ENCODE assay signal across 17 cellular contexts in the genomic region with DNA sequence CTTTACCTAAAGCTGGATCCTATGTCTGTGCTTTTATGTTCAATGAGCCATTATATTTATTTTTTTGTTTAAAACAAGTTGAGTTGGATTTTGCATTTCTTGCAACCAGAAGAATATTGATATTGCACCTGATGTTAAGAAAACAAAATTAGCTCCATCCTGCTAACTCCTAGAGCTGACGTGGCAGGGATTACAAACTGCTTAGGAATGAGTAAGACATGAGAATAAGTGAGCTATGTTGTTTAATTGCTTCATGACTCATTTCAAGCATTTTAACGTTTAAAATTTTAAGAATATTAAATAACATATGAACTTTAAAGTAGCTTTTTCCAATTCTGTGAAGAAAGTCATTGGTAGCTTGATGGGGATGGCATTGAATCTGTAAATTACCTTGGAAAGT.
DNase-seq lines count a peak whose midpoint lies in the region; ATAC-seq and TF ChIP-seq lines count a peak whose summit lies in the region.
"Had no signal": no experiment of that assay in that cellular context is flagged by ENCODE, and none has a peak within 500 bp of the region (broad histone marks: within the 10 kb centered on the region; RNA-seq: fewer than 3 reads in every experiment).

No MANE protein-coding gene starts in this region.

- no peak overlapping the region for H3K4me2 ChIP-seq in HCT116 (ENCODE audit: low read length)

- no peak overlapping the region for H3K9ac ChIP-seq in HCT116 (ENCODE audit: low read length)
- H3K9ac ChIP-seq in adipocyte (ENCODE audit: low read length): no peak overlapping the region
- H3K9ac ChIP-seq in colonic mucosa (ENCODE audit: low read depth in 2 of 2, low read length in 2 of 2): no peak overlapping the region

- CTCF ChIA-PET in HCT116 (lab: Charles Lee): no interaction called here

- no peaks in the 10 kb centered on the region for H3K36me3 ChIP-seq in HCT116 (ENCODE audit: control insufficient read depth in 1 of 2, insufficient read depth in 2 of 2, low read length in 2 of 2)
- H3K36me3 ChIP-seq in adipocyte (ENCODE audit: control insufficient read depth, insufficient read depth, low read length, severe bottlenecking): no peaks in the 10 kb centered on the region
- no peaks in the 10 kb centered on the region for H3K36me3 ChIP-seq in colonic mucosa
- H3K36me3 ChIP-seq: heart right ventricle, ovary had no signal

- H3K9me3 ChIP-seq in HCT116 (ENCODE audit: control insufficient read depth in 1 of 2, insufficient read depth in 1 of 2, low read depth in 1 of 2, low read length in 2 of 2) (no peaks in the 10 kb centered on the region), adipocyte (ENCODE audit: control insufficient read depth, low read length) (peaks cover 6% of the 10 kb centered on the region), colonic mucosa (no peaks in the 10 kb centered on the region)
- H3K9me3 ChIP-seq: ovary had no signal

- TF ChIP-seq CTCF in HCT116 (IDR thresholded peaks at IDR 0.05 in 2 of 3, conservative IDR thresholded peaks at IDR 0.05 in 1 of 3; ENCODE audit: borderline replicate concordance in 1 of 3, insufficient read depth in 1 of 3, low read depth in 2 of 3, low read length in 2 of 3) (no peak), fibroblast of villous mesenchyme (IDR thresholded peaks at IDR 0.05; ENCODE audit: insufficient read depth, low read depth, low read length) (no peak), colonic mucosa (IDR thresholded peaks at IDR 0.05) (no peak)

- no peak for TF ChIP-seq POLR2A in HCT116 (IDR thresholded peaks at IDR 0.05; ENCODE audit: borderline replicate concordance, extremely low read depth, insufficient read depth, insufficient read length)

- no peaks in the 10 kb centered on the region for H4K20me1 ChIP-seq in HCT116 (ENCODE audit: insufficient read depth)

- H3K4me1 ChIP-seq in HCT116 (ENCODE audit: control insufficient read depth in 1 of 2, insufficient read depth in 2 of 2, low read length in 2 of 2) (no peaks in the 10 kb centered on the region), adipocyte (ENCODE audit: control insufficient read depth, insufficient read depth, low read length) (peaks cover 11% of the 10 kb centered on the region), colonic mucosa (no peaks in the 10 kb centered on the region)
- H3K4me1 ChIP-seq: heart right ventricle had no signal

- H3K27ac ChIP-seq in HCT116 (ENCODE audit: low read depth, low read length) (no peak overlapping the region), colonic mucosa (no peak overlapping the region)
- H3K27ac ChIP-seq: heart right ventricle, ovary had no signal

- H3K27me3 ChIP-seq in HCT116 (ENCODE audit: insufficient read depth, low read length): no peaks in the 10 kb centered on the region
- H3K27me3 ChIP-seq in adipocyte (replicated peaks; ENCODE audit: control insufficient read depth, insufficient read depth, low read length): no peaks in the 10 kb centered on the region
- no peaks in the 10 kb centered on the region for H3K27me3 ChIP-seq in colonic mucosa
- H3K27me3 ChIP-seq: heart right ventricle, ovary had no signal

- DNase-seq in HCT116 (ENCODE audit: low read depth, low spot score): no peak
- DNase-seq in adipocyte (ENCODE audit: low read depth): peak; percentile 44
- peak; percentile 75 for DNase-seq in fibroblast of villous mesenchyme (ENCODE audit: low read depth)
- DNase-seq in COLO829 (ENCODE audit: low spot score): no peak
- no peak for DNase-seq in colonic mucosa
- DNase-seq in CD1c-positive myeloid dendritic cell (ENCODE audit: extremely low spot score): no peak
- DNase-seq: activated CD8-positive, alpha-beta memory T cell treated with anti-CD3 and anti-CD28 coated beads, Interleukin-2, amount 10 ng/mL, durations not matched to agents 7 days and 5 days; activated naive CD4-positive, alpha-beta T cell treated with Interleukin-2 at 50 U/mL for 16 hours; endodermal cell; heart right ventricle; Karpas-422; left cardiac atrium; NCI-H1694 treated with DMSO at 0.1 percent for 48 hours; NCI-H510A treated with DMSO at 0.1 percent for 48 hours; ovary; stimulated activated naive CD8-positive, alpha-beta T cell treated with anti-CD3 and anti-CD28 coated beads, Interleukin-15, Interleukin-2, amounts not matched to agents 100 U/mL and 50 U/mL, for 24 hours had no signal

- H3K9me2 ChIP-seq in HCT116 (ENCODE audit: insufficient read depth): no peaks in the 10 kb centered on the region

- no peak overlapping the region for H2AFZ ChIP-seq in HCT116 (ENCODE audit: low read depth, low read length, poor library complexity, severe bottlenecking)

- no peak for TF ChIP-seq RAD21 in HCT116 (IDR thresholded peaks at IDR 0.05; ENCODE audit: low read depth)

- H3K4me3 ChIP-seq in HCT116 (replicated peaks in 1 of 2; ENCODE audit: low read depth in 1 of 2, low read length in 2 of 2) (no peak overlapping the region), adipocyte (ENCODE audit: low read length) (no peak overlapping the region), fibroblast of villous mesenchyme (ENCODE audit: low read depth, low read length) (no peak overlapping the region), colonic mucosa (no peak overlapping the region)
- H3K4me3 ChIP-seq: heart right ventricle, ovary had no signal

- BruUV-seq in HCT116 (replicated peaks; lab: Mats Ljungman, UMichigan): no TSS peak

- intact Hi-C loops in HCT116 (cut with micrococcal nuclease): no loop called here
- intact Hi-C loops in colonic mucosa (cut with DNase I): no loop called here

- ATAC-seq in HCT116 (no peak), GM21723 (IDR thresholded peaks at IDR 0.05; ENCODE audit: unreplicated experiment) (no peak)
- ATAC-seq: activated CD8-positive, alpha-beta memory T cell treated with anti-CD3 and anti-CD28 coated beads, Interleukin-2, amount 10 ng/mL, durations not matched to agents 7 days and 5 days; heart right ventricle; left cardiac atrium; stimulated activated naive CD8-positive, alpha-beta T cell treated with anti-CD3 and anti-CD28 coated beads, Interleukin-15, Interleukin-2, amounts not matched to agents 100 U/mL and 50 U/mL, for 24 hours had no signal

- RAD21 ChIA-PET in HCT116 (lab: Charles Lee; ENCODE audit: low non-redundant PET in 1 of 2, low total read pairs in 2 of 2, uncharacterized antibody in 2 of 2, unreplicated experiment in 2 of 2): no interaction called here

- H3K79me2 ChIP-seq in HCT116 (ENCODE audit: insufficient read depth, low read length): no peaks in the 10 kb centered on the region

- POLR2A ChIA-PET in HCT116 (lab: Charles Lee): no interaction called here

TF ChIP-seq in HCT116, 20 proteins besides CTCF, POLR2A, EP300 and RAD21:
- TF ChIP-seq SP1 (IDR thresholded peaks at IDR 0.05; ENCODE audit: low read depth): no peak
- TF ChIP-seq FOSL1 (IDR thresholded peaks at IDR 0.05; ENCODE audit: low read depth): 0 out of 2 replicates have a peak, but pooled peaks have one; percentile 7

Comparison
In these comparisons a context has a peak if more than half of its experiments do, and no peak if none do; other contexts are left out.
1. DNase-seq: peak in adipocyte (single experiment) and fibroblast of villous mesenchyme (single experiment); none in HCT116 (single experiment), COLO829 (single experiment), colonic mucosa (single experiment) and CD1c-positive myeloid dendritic cell (single experiment).